8 cellular contexts compared by ENCODE assay signal in genomic region chrX:3843522-3844145, GRCh38.
DNase-seq lines count a peak whose midpoint lies in the region; ATAC-seq and TF ChIP-seq lines count a peak whose summit lies in the region.
"Not testable (repeated sequence)": the region's sequence is repeated elsewhere in the genome, so short reads cannot be mapped to it uniquely, and the experiment has no call there.

No MANE protein-coding gene starts in this region.

- H3K9me3 Mint-ChIP-seq in activated naive CD8-positive, alpha-beta T cell treated with anti-CD3 and anti-CD28 coated beads, Interleukin-2, amount 10 ng/mL, durations not matched to agents 7 days and 5 days, result not testable (repeated sequence)

- H3K27me3 Mint-ChIP-seq in activated naive CD8-positive, alpha-beta T cell treated with anti-CD3 and anti-CD28 coated beads, Interleukin-2, amount 10 ng/mL, durations not matched to agents 7 days and 5 days, result not testable (repeated sequence)

- not testable (repeated sequence) for H3K4me1 Mint-ChIP-seq in activated naive CD8-positive, alpha-beta T cell treated with anti-CD3 and anti-CD28 coated beads, Interleukin-2, amount 10 ng/mL, durations not matched to agents 7 days and 5 days

- intact Hi-C loops in spleen (cut with DNase I; ENCODE audit: low total_unique reads), result not testable (repeated sequence)

- H3K4me3 ChIP-seq in GM06990 (replicated peaks; ENCODE audit: low read depth, low read length), result peak overlapping the region; percentile 53; the same call in 1 of the 2 replicates
- peak overlapping the region; percentile 40 for H3K4me3 ChIP-seq in H7 (ENCODE audit: insufficient read depth, low read depth, low read length)
- H3K4me3 ChIP-seq in HUES64 (ENCODE audit: low read length), result peak overlapping the region; percentile 43
- H3K4me3 ChIP-seq in iPS-15b (ENCODE audit: low read depth, low read length), result peak overlapping the region; percentile 39
- peak overlapping the region in 5 of 8 donors; percentile 33 to 67 (median 46) for H3K4me3 ChIP-seq in spleen

- TF ChIP-seq CTCF in GM06990 (IDR thresholded peaks at IDR 0.05; ENCODE audit: insufficient read depth, low read length, poor library complexity, severe bottlenecking); spleen (IDR thresholded peaks at IDR 0.05 in 8 of 11, conservative IDR thresholded peaks at IDR 0.05 in 3 of 11): not testable (repeated sequence)

- H3K4me3 Mint-ChIP-seq in activated naive CD8-positive, alpha-beta T cell treated with anti-CD3 and anti-CD28 coated beads, Interleukin-2, amount 10 ng/mL, durations not matched to agents 7 days and 5 days, result not testable (repeated sequence)

- H3K9me3 ChIP-seq in HUES64 (ENCODE audit: insufficient read depth, low read depth, low read length); iPS-15b (ENCODE audit: control insufficient read depth, insufficient read depth, low read length); spleen: not testable (repeated sequence)

- H3K27ac Mint-ChIP-seq in activated naive CD8-positive, alpha-beta T cell treated with anti-CD3 and anti-CD28 coated beads, Interleukin-2, amount 10 ng/mL, durations not matched to agents 7 days and 5 days, result not testable (repeated sequence)

- H3K36me3 Mint-ChIP-seq in activated naive CD8-positive, alpha-beta T cell treated with anti-CD3 and anti-CD28 coated beads, Interleukin-2, amount 10 ng/mL, durations not matched to agents 7 days and 5 days, result not testable (repeated sequence)

- POLR2A ChIA-PET in activated naive CD8-positive, alpha-beta T cell treated with anti-CD3 and anti-CD28 coated beads, Interleukin-2, amount 10 ng/mL, durations not matched to agents 7 days and 5 days (lab: Charles Lee), result not testable (repeated sequence)

- not testable (repeated sequence) for H3K27ac ChIP-seq in HUES64 (ENCODE audit: low read depth, low read length)
- H3K27ac ChIP-seq in spleen, result peak overlapping the region in 2 of 8 donors; percentile 56 to 65

- not testable (repeated sequence) for DNase-seq in GM06990 (ENCODE audit: extremely low read depth, insufficient read length); H7; activated naive CD8-positive, alpha-beta T cell treated with anti-CD3 and anti-CD28 coated beads, Interleukin-2, amount 10 ng/mL, durations not matched to agents 7 days and 5 days; spleen

- TF ChIP-seq POLR2A in spleen (IDR thresholded peaks at IDR 0.05), result not testable (repeated sequence)

- ATAC-seq in GM19372 (IDR thresholded peaks at IDR 0.05; ENCODE audit: low read depth, unreplicated experiment) (peak; percentile 85), HG03066 (IDR thresholded peaks at IDR 0.05; ENCODE audit: low read depth, unreplicated experiment) (peak; percentile 72)
- peak; percentile 90 for ATAC-seq in activated naive CD8-positive, alpha-beta T cell treated with anti-CD3 and anti-CD28 coated beads, Interleukin-2, amount 10 ng/mL, durations not matched to agents 7 days and 5 days (ENCODE audit: low read depth)

- no CpG with 5 or more reads among the region's 85 CpGs for WGBS in HUES64
- WGBS in spleen, 5 donors, result 0% methylated on average over 5 of the region's 85 CpGs; no CpG with 5 or more reads in 4 of the 5 donors

- H3K27me3 ChIP-seq in GM06990 (replicated peaks; ENCODE audit: control insufficient read depth, insufficient read depth, low read length); H7 (ENCODE audit: control insufficient read depth, insufficient read depth, low read length); HUES64 (ENCODE audit: insufficient read depth, low read length); iPS-15b (ENCODE audit: control insufficient read depth, insufficient read depth, low read length); spleen (replicated peaks in 1 of 7): not testable (repeated sequence)

- H3K9ac ChIP-seq in HUES64 (ENCODE audit: low read depth, low read length); iPS-15b (ENCODE audit: low read depth, low read length): not testable (repeated sequence)

- H3K36me3 ChIP-seq in GM06990 (ENCODE audit: control insufficient read depth, insufficient read depth, low read length); H7 (replicated peaks; ENCODE audit: control insufficient read depth, insufficient read depth, low read length); HUES64 (ENCODE audit: insufficient read depth, low read length); iPS-15b (ENCODE audit: control insufficient read depth, insufficient read depth, low read length); spleen: not testable (repeated sequence)

- H3K4me1 ChIP-seq in HUES64 (ENCODE audit: insufficient read depth, low read length); iPS-15b (ENCODE audit: control insufficient read depth, insufficient read depth, low read length); spleen: not testable (repeated sequence)
